In the genomic region with DNA sequence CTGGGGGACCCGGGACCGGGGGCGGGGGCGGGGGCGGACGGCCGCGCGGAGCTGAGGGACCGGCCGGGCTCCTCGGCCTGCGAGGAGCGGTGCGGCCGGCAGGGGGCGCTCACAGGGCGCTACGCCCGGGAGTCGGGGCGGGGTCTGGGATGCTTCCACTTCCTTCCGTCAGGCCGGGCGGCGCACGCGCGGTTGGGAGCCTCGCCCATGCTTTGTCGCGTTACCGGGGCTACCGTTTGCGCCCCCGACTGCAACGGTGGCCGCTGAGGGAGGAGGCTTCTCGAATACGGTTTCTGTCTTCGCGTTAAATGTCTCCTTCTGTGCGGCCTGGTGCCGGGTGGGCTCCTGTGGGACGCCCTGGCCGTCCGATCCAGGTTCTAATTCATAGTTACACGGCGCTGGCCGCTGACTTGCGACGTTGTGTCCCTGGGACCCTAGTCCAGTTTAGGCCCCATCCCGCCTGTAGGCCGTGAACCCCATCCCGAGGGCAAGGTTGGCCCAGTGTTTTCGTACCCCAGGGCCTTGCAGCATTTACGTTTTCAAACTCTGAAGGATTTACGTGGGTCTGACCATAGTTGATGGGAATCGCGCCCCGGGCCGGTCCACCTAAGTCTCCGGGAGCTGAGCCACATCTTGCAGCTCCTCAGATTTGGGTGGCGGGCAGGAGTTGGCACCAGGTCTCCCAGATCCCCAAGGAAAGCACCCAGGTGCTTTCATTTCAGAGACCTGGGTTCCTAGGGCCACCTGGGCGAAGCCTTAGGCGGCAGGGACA, we compare ENCODE assay signal across 8 cellular contexts.
DNase-seq lines count a peak whose midpoint lies in the region; ATAC-seq and TF ChIP-seq lines count a peak whose summit lies in the region.

No MANE protein-coding gene starts in this region.

- no peaks in the 10 kb centered on the region for H3K27me3 Mint-ChIP-seq in nephron (ENCODE audit: low read depth)

- peaks cover 25% of the 10 kb centered on the region for H3K36me3 ChIP-seq in KOPT-K1 (ENCODE audit: insufficient read depth, low read length)

- peaks cover 2% of the 10 kb centered on the region for H3K9me3 Mint-ChIP-seq in nephron

- TF ChIP-seq CTCF in fibroblast of pulmonary artery (IDR thresholded peaks at IDR 0.05; ENCODE audit: low read length, missing control alignments) = peak; percentile 21
- peak; percentile 77 to 85 (median 79) for TF ChIP-seq CTCF in nephron (IDR thresholded peaks at IDR 0.05; ENCODE audit: unreplicated experiment in 3 of 3)

- peaks cover 19% of the 10 kb centered on the region for H3K36me3 Mint-ChIP-seq in nephron (ENCODE audit: low read depth)

- peak overlapping the region; percentile 96 to 98 (median 98) for H3K4me3 Mint-ChIP-seq in nephron

- H3K4me3 ChIP-seq in fibroblast of pulmonary artery (replicated peaks; ENCODE audit: low read depth, low read length) = peak overlapping the region; percentile 85

- peaks cover 6% of the 10 kb centered on the region for H3K4me1 Mint-ChIP-seq in nephron

- peak overlapping the region; percentile 56 to 88 (median 71) for H3K27ac Mint-ChIP-seq in nephron

- peak; percentile 53 for ATAC-seq in GM21528 (IDR thresholded peaks at IDR 0.05; ENCODE audit: low FRiP score, unreplicated experiment)

- no peaks in the 10 kb centered on the region for H3K9me3 ChIP-seq in KOPT-K1 (ENCODE audit: insufficient read depth, low read length, poor library complexity, severe bottlenecking)

- DNase-seq in DMS 273 treated with DMSO at 0.1 percent for 48 hours (lab: John Stamatoyannopoulos, UW) (peak; percentile 25), RKO (ENCODE audit: low spot score) (peak; percentile 78), fibroblast of pulmonary artery (ENCODE audit: low read depth) (peak; percentile 84)
- DNase-seq in activated T-helper 9 cell treated with anti-CD3 and anti-CD28 coated beads, Interleukin-2, amount 50 U/mL, for 16 hours (ENCODE audit: low read depth) = peak; percentile 81
- peak; percentile 85 for DNase-seq in stimulated activated naive CD4-positive, alpha-beta T cell treated with Interleukin-2 at 50 U/mL for 16 hours (lab: John Stamatoyannopoulos, UW)

- peak overlapping the region; percentile 77 for H3K27ac ChIP-seq in KOPT-K1 (ENCODE audit: low read depth, low read length, poor library complexity, severe bottlenecking)

Comparison
In these comparisons a context has a peak if more than half of its experiments do, and no peak if none do; other contexts are left out.
1. Peak in every context shown above with its lines: DNase-seq, ATAC-seq, H3K4me3 ChIP-seq and H3K27ac ChIP-seq.
2. DNase-seq: peak in every context shown above with its lines; median percentile 85 in stimulated activated naive CD4-positive, alpha-beta T cell treated with Interleukin-2 at 50 U/mL for 16 hours; 84 in fibroblast of pulmonary artery; 81 in activated T-helper 9 cell treated with anti-CD3 and anti-CD28 coated beads, Interleukin-2, amount 50 U/mL, for 16 hours; 78 in RKO; 25 in DMS 273 treated with DMSO at 0.1 percent for 48 hours.